Comparison of ENCODE assay signal across 8 cellular contexts in the genomic region with DNA sequence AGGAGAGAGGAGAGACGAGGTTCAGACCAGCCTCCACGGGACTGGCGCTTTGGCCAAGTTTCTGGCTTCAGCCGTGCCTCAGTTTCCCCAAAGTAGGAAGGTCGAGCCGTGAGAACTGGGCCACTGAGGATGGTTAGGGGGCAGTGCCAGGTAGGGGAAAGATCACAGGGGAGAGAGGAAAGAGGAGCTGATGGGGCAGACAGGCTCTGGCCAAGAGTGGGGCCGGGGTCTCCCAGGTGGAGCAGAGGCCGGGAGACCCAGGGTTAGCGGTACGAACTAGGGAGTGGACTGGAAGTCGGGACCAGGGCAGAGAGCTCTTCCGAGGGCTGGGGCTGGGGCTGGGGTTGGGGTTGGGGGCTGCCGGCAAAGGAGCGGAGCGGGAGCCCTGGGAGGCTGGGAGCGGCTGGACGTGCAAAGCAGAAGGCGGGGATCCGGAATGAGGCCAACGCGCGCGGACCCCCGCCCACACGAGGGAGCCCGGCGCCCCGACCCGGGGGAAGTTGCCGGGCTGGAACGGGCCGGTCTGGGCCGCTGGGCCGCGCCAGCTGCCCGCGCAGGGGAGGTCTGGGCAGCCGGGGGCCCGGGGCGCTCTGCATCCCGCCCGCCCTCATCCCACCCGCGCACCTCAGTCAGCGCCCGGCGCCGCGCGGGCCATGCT. TPM values are rescaled to one million over a fixed set of nuclear protein-coding genes. Genes with fewer than 3 reads are reported as not detected.
DNase-seq lines count a peak whose midpoint lies in the region; ATAC-seq, FAIRE-seq and TF ChIP-seq lines count a peak whose summit lies in the region.

No MANE protein-coding gene starts in this region.

- peaks cover 16% of the 10 kb centered on the region; the same call in 1 of the 2 replicates for H4K20me1 ChIP-seq in DND-41 (ENCODE audit: insufficient read depth, low read length)
- no peaks in the 10 kb centered on the region for H4K20me1 ChIP-seq in GM12878 (ENCODE audit: control insufficient read depth, insufficient read depth)

- in situ Hi-C loops in GM12878 (cut with MboI), result no loop called here

- TF ChIP-seq EP300 in GM12878 (IDR thresholded peaks at IDR 0.05; ENCODE audit: borderline replicate concordance in 1 of 2, control insufficient read depth in 1 of 2, low read depth in 2 of 2, low read length in 2 of 2) (no peak), tibial nerve (IDR thresholded peaks at IDR 0.05) (no peak)

- H3K27me3 ChIP-seq in DND-41 (ENCODE audit: insufficient read depth, low read length, poor library complexity) (no peaks in the 10 kb centered on the region), GM12878 (replicated peaks in 1 of 2; ENCODE audit: control insufficient read depth in 2 of 2, insufficient read depth in 2 of 2, low read length in 1 of 2) (no peaks in the 10 kb centered on the region), right lobe of liver (no peaks in the 10 kb centered on the region), tibial nerve (no peaks in the 10 kb centered on the region)

- peak overlapping the region; percentile 55 for H2AFZ ChIP-seq in DND-41 (ENCODE audit: low read depth, low read length)
- H2AFZ ChIP-seq in GM12878 (ENCODE audit: control insufficient read depth, low read depth, low read length), result peak overlapping the region; percentile 15; the same call in 1 of the 2 replicates

- FAIRE-seq in GM12878 (lab: Jason Lieb, UNC), result no peak

- H3K9me3 ChIP-seq in DND-41 (ENCODE audit: insufficient read depth, low read length, severe bottlenecking), result no peaks in the 10 kb centered on the region
- H3K9me3 ChIP-seq in GM12878 (replicated peaks; ENCODE audit: control insufficient read depth, insufficient read depth, low read length), result no peaks in the 10 kb centered on the region
- no peaks in the 10 kb centered on the region for H3K9me3 ChIP-seq in right lobe of liver
- H3K9me3 ChIP-seq in tibial nerve, result no peaks in the 10 kb centered on the region

- TF ChIP-seq CTCF in DND-41 (IDR thresholded peaks at IDR 0.05; ENCODE audit: borderline replicate concordance, extremely low read depth, low read length, poor library complexity, severe bottlenecking) (no peak), GM12878 (IDR thresholded peaks at IDR 0.05 in 2 of 3, conservative IDR thresholded peaks at IDR 0.05 in 1 of 3; ENCODE audit: control insufficient read depth in 2 of 3, extremely low read depth in 1 of 3, insufficient read depth in 1 of 3, low read depth in 3 of 3, low read length in 3 of 3) (no peak), right lobe of liver (IDR thresholded peaks at IDR 0.05) (no peak), tibial nerve (IDR thresholded peaks at IDR 0.05) (no peak)

- intact Hi-C loops in GM12878 (cut with micrococcal nuclease; ENCODE audit: unreplicated experiment), result loop anchor here (2.0 to 10.0 kb wide), 4 partner anchors 38 to 874 kb away; partner anchors contain the start of genes COG4, NFAT5 and SF3B3
- intact Hi-C loops in right lobe of liver (cut with DNase I), result no loop called here

- 1% methylated on average over 8 of the region's 50 CpGs for WGBS in GM12878 (ENCODE audit: insufficient coverage, insufficient replicate concordance, low lambda C conversion rate, missing lambda C conversion rate)
- 3% methylated on average over 10 of the region's 50 CpGs for WGBS in right lobe of liver (ENCODE audit: insufficient coverage, low coverage, low lambda C conversion rate, missing lambda C conversion rate)
- WGBS in tibial nerve, 2 donors, result 1 to 3% methylated on average over 28 of the region's 50 CpGs

- no TSS peak for BruUV-seq in GM12878 (replicated peaks; lab: Mats Ljungman, UMichigan)

- H3K4me2 ChIP-seq in DND-41 (ENCODE audit: insufficient read depth, low read length) (peak overlapping the region; percentile 90), GM12878 (ENCODE audit: control insufficient read depth, insufficient read depth) (peak overlapping the region; percentile 78)

- H3K27ac ChIP-seq in DND-41 (ENCODE audit: low read length) (peak overlapping the region; percentile 59), GM12878 (ENCODE audit: control insufficient read depth, insufficient read depth) (peak overlapping the region; percentile 71), right lobe of liver (peak overlapping the region; percentile 19 to 70 (median 38)), tibial nerve (peak overlapping the region in 3 of 4 donors; percentile 72 to 91 (median 81))

- SMC1A ChIA-PET in GM12878 (lab: Charles Lee; ENCODE audit: uncharacterized antibody, unreplicated experiment), result interaction anchor here (0.7 to 5.0 kb wide), 17 partner anchors 9 to 87 kb away, joined by 3 to 36 read pairs (median 4); partner anchors contain the start of gene FCSK

- peak; percentile 2; the same call in 1 of the 3 replicates for ATAC-seq in DND-41 (ENCODE audit: insufficient read depth, low read depth)
- ATAC-seq in HG03342 (IDR thresholded peaks at IDR 0.05; ENCODE audit: unreplicated experiment), result peak; percentile 8
- ATAC-seq in GM12878, result no peak
- peak in 3 of 4 donors; percentile 1 to 4 (median 3) for ATAC-seq in right lobe of liver
- ATAC-seq in GM19455 (IDR thresholded peaks at IDR 0.05; ENCODE audit: unreplicated experiment), result no peak

- H3K4me1 ChIP-seq in DND-41 (ENCODE audit: insufficient read depth, low read length), result peaks cover 30% of the 10 kb centered on the region
- H3K4me1 ChIP-seq in GM12878 (ENCODE audit: control insufficient read depth, insufficient read depth, low read length), result peaks cover 27% of the 10 kb centered on the region
- peaks cover 0 to 12% (median 0%) of the 10 kb centered on the region in 4 donors for H3K4me1 ChIP-seq in right lobe of liver
- peaks cover 0 to 52% (median 25%) of the 10 kb centered on the region in 4 donors for H3K4me1 ChIP-seq in tibial nerve

- CTCF ChIA-PET in GM12878 (lab: Yijun Ruan, JAX), result interaction anchor here (0.7 to 4.0 kb wide), 4 partner anchors 9 to 58 kb away, joined by 3 to 25 read pairs (median 3); partner anchors contain the start of gene FCSK

- DNase-seq in DND-41 (no peak), GM12878 (ENCODE audit: low read depth, low spot score) (no peak), right lobe of liver (peak; percentile 61 to 68 (median 63)), tibial nerve (ENCODE audit: low spot score in 2 of 2) (no peak), SW 1271 (lab: John Stamatoyannopoulos, UW) (no peak)
- no peak for DNase-seq in stimulated activated naive CD4-positive, alpha-beta T cell treated with Interleukin-2 at 50 U/mL for 16 hours (lab: John Stamatoyannopoulos, UW)

- TF ChIP-seq POLR2A in GM12878 (IDR thresholded peaks at IDR 0.05; ENCODE audit: low read depth, low read length) (no peak), right lobe of liver (IDR thresholded peaks at IDR 0.05) (no peak), tibial nerve (IDR thresholded peaks at IDR 0.05) (no peak)

- H3K4me3 ChIP-seq in DND-41 (ENCODE audit: low read depth in 1 of 2, low read length in 2 of 2) (peak overlapping the region; percentile 31 to 67; a peak in 3 of 4 replicates), GM12878 (peak overlapping the region; percentile 88), right lobe of liver (peak overlapping the region; percentile 67 to 84 (median 70)), tibial nerve (peak overlapping the region; percentile 62 to 97 (median 79))

- H3K79me2 ChIP-seq in DND-41 (ENCODE audit: insufficient read depth, low read length), result peaks cover 45% of the 10 kb centered on the region
- peaks cover 52% of the 10 kb centered on the region for H3K79me2 ChIP-seq in GM12878 (ENCODE audit: control insufficient read depth, insufficient read depth, low read length)

- peaks cover 13% of the 10 kb centered on the region for H3K36me3 ChIP-seq in DND-41 (ENCODE audit: insufficient read depth, low read length)
- H3K36me3 ChIP-seq in GM12878 (ENCODE audit: control insufficient read depth in 2 of 2, insufficient read depth in 2 of 2, low read length in 1 of 2), result peaks cover 0 to 4% of the 10 kb centered on the region in 2 experiments; a peak in 1 of 4 replicates
- H3K36me3 ChIP-seq in right lobe of liver, result peaks cover 0 to 2% (median 0%) of the 10 kb centered on the region in 4 donors
- H3K36me3 ChIP-seq in tibial nerve, result no peaks in the 10 kb centered on the region

- H3K9ac ChIP-seq in DND-41 (ENCODE audit: low read depth, low read length), result peak overlapping the region; percentile 76
- peak overlapping the region; percentile 83 for H3K9ac ChIP-seq in GM12878 (ENCODE audit: control insufficient read depth, insufficient read depth, low read length)

- POLR2A ChIA-PET in GM12878 (lab: Charles Lee), result interaction anchor here (0.5 to 4.3 kb wide), 15 partner anchors 8 to 87 kb away, joined by 3 to 30 read pairs (median 4); partner anchors contain the start of gene FCSK

- RAD21 ChIA-PET in GM12878 (lab: Charles Lee; ENCODE audit: unreplicated experiment), result interaction anchor here (1.0 to 2.8 kb wide), 15 partner anchors 9 to 92 kb away, joined by 3 to 30 read pairs (median 5); partner anchors contain the start of genes COG4, DDX19A, FCSK and SF3B3

- no peak for TF ChIP-seq RAD21 in GM12878 (IDR thresholded peaks at IDR 0.05; ENCODE audit: insufficient read depth, low read depth, low read length)

RNA-seq across cellular contexts. Expression of gene ST3GAL2, which starts 0.4 kb away (rescaled TPM):
- total RNA-seq in GM12878 (2013; cell fraction: nucleolus; rRNA removed), result 143 and 167 TPM in 2 replicates
- total RNA-seq in GM12878 (2014; rRNA removed) (40.2 and 43.7 TPM in 2 replicates), GM12878 (2014; rRNA removed; fragmentation: Illumina TruSeq; extraction: Trizol) (22.7 and 28.4 TPM in 2 replicates), GM12878 (2021) (61.7 and 66.7 TPM in 2 replicates), right lobe of liver (10 to 100 TPM; 10.4 to 16.7 (median 14.5) TPM), tibial nerve (10 to 100 TPM; 18.6 to 32.4 (median 23.6) TPM)
- 8.7 TPM for polyA plus RNA-seq in GM12878 (2011; ENCODE audit: low read depth)
- polyA plus RNA-seq in GM12878 (2011; rRNA removed) (20.7 and 29.7 TPM in 2 replicates), GM12878 (2014; fragmentation: Illumina TruSeq; extraction: Trizol) (4.9 and 15.5 TPM in 2 replicates), GM12878 (2014; fragmentation: Nextera tagmentation; extraction: Ambion mirVana) (1 to 10 TPM in 1 of 2 experiments, under 1 TPM in 1; 0.95 to 1.4 TPM), GM12878 (2014; rRNA removed) (39.5 and 49.8 TPM in 2 replicates), GM12878 (2016; fragmentation: Nextera tagmentation; extraction: Ambion mirVana) (10 to 100 TPM; 10.5 to 23.4 TPM)
- 35.3 and 44.9 TPM in 2 replicates for polyA plus RNA-seq in GM12878 (2011; cell fraction: cytosol; rRNA removed)
- 23.2 and 29.6 TPM in 2 replicates for polyA plus RNA-seq in GM12878 (2011; cell fraction: nucleus; rRNA removed)
- 35.0 and 38.4 TPM in 2 replicates for polyA plus RNA-seq in GM12878 (2012)
- 68.2 and 127 TPM in 2 replicates for polyA minus RNA-seq in GM12878 (2011; rRNA and poly(A)+ RNA removed)
- polyA minus RNA-seq in GM12878 (2011; cell fraction: cytosol; rRNA and poly(A)+ RNA removed), result 39.0 and 49.5 TPM in 2 replicates
- 38.8 and 58.4 TPM in 2 replicates for polyA minus RNA-seq in GM12878 (2011; cell fraction: nucleus; rRNA and poly(A)+ RNA removed)

RNA-seq across cellular contexts. Expression of gene FCSK, which starts 15.9 kb away (rescaled TPM):
- 54.6 and 60.5 TPM in 2 replicates for total RNA-seq in GM12878 (2013; cell fraction: nucleolus; rRNA removed)
- total RNA-seq in GM12878 (2014; rRNA removed) (12.9 and 13.5 TPM in 2 replicates), GM12878 (2014; rRNA removed; fragmentation: Illumina TruSeq; extraction: Trizol) (5.0 and 5.4 TPM in 2 replicates), GM12878 (2021) (17.6 and 18.7 TPM in 2 replicates), right lobe of liver (10 to 100 TPM; 10.9 to 16.7 (median 13.4) TPM), tibial nerve (10 to 100 TPM; 21.3 to 53.1 (median 37.9) TPM)
- 6.8 TPM for polyA plus RNA-seq in GM12878 (2011; ENCODE audit: low read depth)
- polyA plus RNA-seq in GM12878 (2011; rRNA removed) (5.1 and 9.5 TPM in 2 replicates), GM12878 (2014; fragmentation: Illumina TruSeq; extraction: Trizol) (2.8 and 6.2 TPM in 2 replicates), GM12878 (2014; fragmentation: Nextera tagmentation; extraction: Ambion mirVana) (1 to 10 TPM in 1 of 2 experiments, under 1 TPM in 1; 0.60 to 1.5 TPM), GM12878 (2014; rRNA removed) (13.6 and 15.7 TPM in 2 replicates), GM12878 (2016; fragmentation: Nextera tagmentation; extraction: Ambion mirVana) (1 to 10 TPM; 5.8 to 8.5 TPM)
- 9.9 and 11.6 TPM in 2 replicates for polyA plus RNA-seq in GM12878 (2011; cell fraction: cytosol; rRNA removed)
- polyA plus RNA-seq in GM12878 (2011; cell fraction: nucleus; rRNA removed), result 60.0 and 67.4 TPM in 2 replicates
- 8.0 and 8.3 TPM in 2 replicates for polyA plus RNA-seq in GM12878 (2012)
- 5.4 and 12.7 TPM in 2 replicates for polyA minus RNA-seq in GM12878 (2011; rRNA and poly(A)+ RNA removed)
- polyA minus RNA-seq in GM12878 (2011; cell fraction: cytosol; rRNA and poly(A)+ RNA removed), result 4.7 and 6.3 TPM in 2 replicates
- polyA minus RNA-seq in GM12878 (2011; cell fraction: nucleus; rRNA and poly(A)+ RNA removed), result 12.7 and 17.6 TPM in 2 replicates

Comparison
In these comparisons a context has a peak if more than half of its experiments do, and no peak if none do; other contexts are left out.
1. ATAC-seq: peak in DND-41 (single experiment), HG03342 (single experiment) and right lobe of liver (3 of 4); none in GM12878 (single experiment) and GM19455 (single experiment).
2. DNase-seq: peak in right lobe of liver (3 of 3); none in DND-41 (single experiment), GM12878 (single experiment), tibial nerve (0 of 2), SW 1271 (0 of 2) and stimulated activated naive CD4-positive, alpha-beta T cell treated with Interleukin-2 at 50 U/mL for 16 hours (single experiment).
3. Peak in every context shown above with its lines, with median percentiles within 50 percentile points of each other: H3K27ac ChIP-seq and H3K4me3 ChIP-seq.